Comparison of ENCODE assay signal across 1 cellular context in genomic region chr20:59004763-59005522, GRCh38.
A peak's percentile ranks its signal among the peaks of the same experiment; 100 is the strongest.
TF ChIP-seq lines count a peak whose summit lies in the region.

No MANE protein-coding gene starts in this region.

TF ChIP-seq in HepG2, 621 proteins besides CTCF, POLR2A, EP300 and RAD21 (continues in another document):
- 0 out of 2 replicates have a peak, but pooled peaks have one; percentile 32 for TF ChIP-seq HIVEP1 (CRISPR knock-in tag; IDR thresholded peaks at IDR 0.05)
- TF ChIP-seq ZNF609 (CRISPR knock-in tag; IDR thresholded peaks at IDR 0.05; ENCODE audit: borderline replicate concordance), result peak; percentile 78
- TF ChIP-seq ETV6 (CRISPR knock-in tag; conservative IDR thresholded peaks at IDR 0.05), result no peak
- TF ChIP-seq ZNF124 (CRISPR knock-in tag; IDR thresholded peaks at IDR 0.05), result no peak
- TF ChIP-seq ISL2 (CRISPR knock-in tag; IDR thresholded peaks at IDR 0.05), result 0 out of 2 replicates have a peak, but pooled peaks have one; percentile 45
- peak; percentile 39; the same call in 1 of the 2 replicates for TF ChIP-seq MAX (IDR thresholded peaks at IDR 0.05)
- TF ChIP-seq TEAD2 (CRISPR knock-in tag; IDR thresholded peaks at IDR 0.05), result no peak
- no peak for TF ChIP-seq ZNF562 (CRISPR knock-in tag; IDR thresholded peaks at IDR 0.05; ENCODE audit: borderline replicate concordance)
- peak; percentile 30; the same call in 1 of the 2 replicates for TF ChIP-seq NFATC3 (CRISPR knock-in tag; IDR thresholded peaks at IDR 0.05)
- no peak for TF ChIP-seq FOXP1 (IDR thresholded peaks at IDR 0.05)
- TF ChIP-seq FOXP1 (CRISPR knock-in tag; IDR thresholded peaks at IDR 0.05), result peak; percentile 27; the same call in 1 of the 2 replicates
- no peak for TF ChIP-seq ZNF569 (CRISPR knock-in tag; IDR thresholded peaks at IDR 0.05; ENCODE audit: borderline replicate concordance)
- TF ChIP-seq ZFP90 (CRISPR knock-in tag; IDR thresholded peaks at IDR 0.05; ENCODE audit: borderline replicate concordance), result no peak
- TF ChIP-seq MTA1 (CRISPR knock-in tag; IDR thresholded peaks at IDR 0.05; ENCODE audit: borderline replicate concordance), result no peak; the same call in 1 of the 2 replicates
- TF ChIP-seq BCL3 (CRISPR knock-in tag; IDR thresholded peaks at IDR 0.05), result peak; percentile 92; the same call in 1 of the 2 replicates
- peak; percentile 86 for TF ChIP-seq NR2F6 (IDR thresholded peaks at IDR 0.05)
- TF ChIP-seq NR2F6 (CRISPR knock-in tag; IDR thresholded peaks at IDR 0.05), result peak; percentile 87
- no peak for TF ChIP-seq ZBTB1 (CRISPR knock-in tag; IDR thresholded peaks at IDR 0.05; ENCODE audit: borderline replicate concordance)
- TF ChIP-seq SRSF4 (IDR thresholded peaks at IDR 0.05; ENCODE audit: low read depth, low read length, poor library complexity, severe bottlenecking), result no peak
- peak; percentile 75 for TF ChIP-seq ZNF772 (CRISPR knock-in tag; IDR thresholded peaks at IDR 0.05)
- no peak for TF ChIP-seq FOXK2 (IDR thresholded peaks at IDR 0.05)
- peak; percentile 51; the same call in 1 of the 2 replicates for TF ChIP-seq HNF4A (CRISPR knock-in tag; IDR thresholded peaks at IDR 0.05)
- no peak for TF ChIP-seq GATA4 (IDR thresholded peaks at IDR 0.05; ENCODE audit: borderline replicate concordance, low read depth)
- TF ChIP-seq HDAC2 (CRISPR knock-in tag; IDR thresholded peaks at IDR 0.05), result peak; percentile 52; the same call in 1 of the 2 replicates
- TF ChIP-seq MYPOP (CRISPR knock-in tag; IDR thresholded peaks at IDR 0.05), result 0 out of 2 replicates have a peak, but pooled peaks have one; percentile 40
- TF ChIP-seq ZSCAN12 (CRISPR knock-in tag; IDR thresholded peaks at IDR 0.05), result no peak
- no peak for TF ChIP-seq ZNF709 (CRISPR knock-in tag; IDR thresholded peaks at IDR 0.05)
- TF ChIP-seq SKIL (CRISPR knock-in tag; IDR thresholded peaks at IDR 0.05; ENCODE audit: borderline replicate concordance), result peak; percentile 61; the same call in 1 of the 2 replicates
- peak; percentile 72; the same call in 1 of the 2 replicates for TF ChIP-seq ZNF317 (CRISPR knock-in tag; IDR thresholded peaks at IDR 0.05)
- TF ChIP-seq GABPA (IDR thresholded peaks at IDR 0.05; ENCODE audit: low read depth, low read length), result no peak
- TF ChIP-seq GABPA (CRISPR knock-in tag; IDR thresholded peaks at IDR 0.05; ENCODE audit: low read depth), result 0 out of 2 replicates have a peak, but pooled peaks have one; percentile 17
- TF ChIP-seq ZNF670 (CRISPR knock-in tag; IDR thresholded peaks at IDR 0.05; ENCODE audit: borderline replicate concordance), result no peak
- TF ChIP-seq TCF12 (IDR thresholded peaks at IDR 0.05), result no peak
- TF ChIP-seq TCF12 (CRISPR knock-in tag; IDR thresholded peaks at IDR 0.05), result peak; percentile 38; the same call in 1 of the 2 replicates
- TF ChIP-seq MYC (CRISPR knock-in tag; IDR thresholded peaks at IDR 0.05; ENCODE audit: borderline replicate concordance), result peak; percentile 8; the same call in 1 of the 2 replicates
- no peak for TF ChIP-seq NPAS2 (CRISPR knock-in tag; IDR thresholded peaks at IDR 0.05; ENCODE audit: borderline replicate concordance)
- no peak for TF ChIP-seq ZNF737 (CRISPR knock-in tag; IDR thresholded peaks at IDR 0.05; ENCODE audit: borderline replicate concordance)
- no peak for TF ChIP-seq SAFB2 (CRISPR knock-in tag; IDR thresholded peaks at IDR 0.05; ENCODE audit: borderline replicate concordance, low read depth)
- TF ChIP-seq PCBP1 (IDR thresholded peaks at IDR 0.05; ENCODE audit: borderline replicate concordance, low read depth, low read length), result no peak
- peak; percentile 33; the same call in 1 of the 2 replicates for TF ChIP-seq ERF (CRISPR knock-in tag; IDR thresholded peaks at IDR 0.05)
- TF ChIP-seq NONO (IDR thresholded peaks at IDR 0.05), result no peak
- TF ChIP-seq NONO (CRISPR knock-in tag; conservative IDR thresholded peaks at IDR 0.05), result no peak
- peak; percentile 63; the same call in 1 of the 2 replicates for TF ChIP-seq ZBED4 (CRISPR knock-in tag; IDR thresholded peaks at IDR 0.05; ENCODE audit: borderline replicate concordance)
- peak; percentile 99 for TF ChIP-seq ZNF572 (CRISPR knock-in tag; IDR thresholded peaks at IDR 0.05)
- TF ChIP-seq ZMYM3 (CRISPR knock-in tag; IDR thresholded peaks at IDR 0.05), result peak; percentile 91
- no peak for TF ChIP-seq AGO1 (IDR thresholded peaks at IDR 0.05; ENCODE audit: low read depth, low read length, poor library complexity, severe bottlenecking)
- 0 out of 2 replicates have a peak, but pooled peaks have one; percentile 27 for TF ChIP-seq GMEB1 (CRISPR knock-in tag; IDR thresholded peaks at IDR 0.05; ENCODE audit: borderline replicate concordance)
- peak; percentile 7; the same call in 1 of the 2 replicates for TF ChIP-seq ZBTB46 (CRISPR knock-in tag; IDR thresholded peaks at IDR 0.05; ENCODE audit: borderline replicate concordance)
